Comparison of ENCODE assay signal across 8 cellular contexts in the genomic region with DNA sequence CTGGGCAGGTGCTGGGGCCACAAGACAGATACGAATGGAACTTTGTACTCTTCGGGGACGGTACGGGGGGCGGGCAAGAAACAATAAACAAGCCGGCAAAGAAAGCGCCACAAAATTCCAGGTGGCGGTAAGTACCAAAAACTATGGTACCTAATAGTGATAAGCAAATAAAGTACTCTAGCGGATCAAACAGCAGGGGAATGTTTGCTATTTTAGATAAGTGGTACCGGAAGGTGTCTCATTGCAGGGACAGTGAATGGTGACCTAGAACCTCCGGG. TPM values are rescaled to one million over a fixed set of nuclear protein-coding genes. Genes with fewer than 3 reads are reported as not detected.
DNase-seq lines count a peak whose midpoint lies in the region; ATAC-seq, FAIRE-seq and TF ChIP-seq lines count a peak whose summit lies in the region.

No MANE protein-coding gene starts in this region.

- H3K4me1 Mint-ChIP-seq in activated naive CD4-positive, alpha-beta T cell treated with anti-CD3 and anti-CD28 coated beads, Interleukin-2, amount 50 U/mL, for 24 hours: peaks cover 11% of the 10 kb centered on the region

- 60% methylated on average over 11 of the region's 11 CpGs for WGBS in GM12878 (ENCODE audit: insufficient coverage, insufficient replicate concordance, low lambda C conversion rate, missing lambda C conversion rate)
- 53 to 63% methylated on average over 11 of the region's 11 CpGs for WGBS in lung, 2 donors
- 74 to 76% methylated on average over 11 of the region's 11 CpGs for WGBS in tibial nerve, 2 donors

- H3K27ac ChIP-seq in GM12878 (ENCODE audit: control insufficient read depth, insufficient read depth): no peak overlapping the region; the same call in 1 of the 2 replicates
- H3K27ac ChIP-seq in lung (ENCODE audit: low read depth in 1 of 2, low read length in 1 of 2): peak overlapping the region; percentile 14 to 90
- H3K27ac ChIP-seq in tibial nerve: peak overlapping the region in 3 of 4 donors; percentile 54 to 72 (median 57)

- no peaks in the 10 kb centered on the region for H4K20me1 ChIP-seq in GM12878 (ENCODE audit: control insufficient read depth, insufficient read depth)

- RAD21 ChIA-PET in GM12878 (lab: Charles Lee; ENCODE audit: unreplicated experiment): interaction anchor here (1.0 to 1.2 kb wide), 2 partner anchors 54 to 262 kb away, joined by 3 to 4 read pairs; a partner anchor contains a TSS

- no peak for TF ChIP-seq CTCF in GM12878 (IDR thresholded peaks at IDR 0.05 in 2 of 3, conservative IDR thresholded peaks at IDR 0.05 in 1 of 3; ENCODE audit: control insufficient read depth in 2 of 3, extremely low read depth in 1 of 3, insufficient read depth in 1 of 3, low read depth in 3 of 3, low read length in 3 of 3)
- TF ChIP-seq CTCF in lung (IDR thresholded peaks at IDR 0.05; ENCODE audit: control extremely low read depth, extremely low read depth): no peak
- no peak for TF ChIP-seq CTCF in tibial nerve (IDR thresholded peaks at IDR 0.05)

- H3K27me3 Mint-ChIP-seq in activated naive CD4-positive, alpha-beta T cell treated with anti-CD3 and anti-CD28 coated beads, Interleukin-2, amount 50 U/mL, for 24 hours: no peaks in the 10 kb centered on the region

- TF ChIP-seq POLR2A in GM12878 (IDR thresholded peaks at IDR 0.05; ENCODE audit: low read depth, low read length) (no peak), tibial nerve (IDR thresholded peaks at IDR 0.05) (no peak)

- peak overlapping the region; percentile 53; the same call in 1 of the 2 replicates for H3K4me3 ChIP-seq in GM12878
- H3K4me3 ChIP-seq in lung: no peak overlapping the region
- peak overlapping the region; percentile 25 to 57 (median 40) for H3K4me3 ChIP-seq in tibial nerve

- no TSS peak for BruUV-seq in GM12878 (replicated peaks; lab: Mats Ljungman, UMichigan)

- no peaks in the 10 kb centered on the region for H3K9me3 Mint-ChIP-seq in activated naive CD4-positive, alpha-beta T cell treated with anti-CD3 and anti-CD28 coated beads, Interleukin-2, amount 50 U/mL, for 24 hours
- H3K9me3 Mint-ChIP-seq in activated naive CD4-positive, alpha-beta T cell treated with anti-CD3 and anti-CD28 coated beads, Interleukin-2, amount 50 U/mL, for 72 hours: no peaks in the 10 kb centered on the region

- POLR2A ChIA-PET in GM12878 (lab: Charles Lee): interaction anchor here (0.6 kb wide), 1 partner anchor 27 kb away, joined by 3 read pairs; no protein-coding TSS in a partner anchor

- peak overlapping the region; percentile 79; the same call in 1 of the 2 replicates for H3K4me2 ChIP-seq in GM12878 (ENCODE audit: control insufficient read depth, insufficient read depth)

- no peak for FAIRE-seq in GM12878 (lab: Jason Lieb, UNC)

- DNase-seq in activated naive CD4-positive, alpha-beta T cell treated with anti-CD3 and anti-CD28 coated beads, Interleukin-2, amount 50 U/mL, for 72 hours (ENCODE audit: low spot score in 2 of 2): no peak
- DNase-seq in GM12878 (ENCODE audit: low read depth, low spot score) (no peak), lung (ENCODE audit: low spot score) (no peak), tibial nerve (ENCODE audit: low spot score in 2 of 2) (no peak), NCI-H2081 treated with DMSO at 0.1 percent for 48 hours (lab: John Stamatoyannopoulos, UW) (no peak), NCI-H128 (lab: John Stamatoyannopoulos, UW; ENCODE audit: unreplicated experiment) (no peak)

- H3K9me3 ChIP-seq in GM12878 (replicated peaks; ENCODE audit: control insufficient read depth, insufficient read depth, low read length): no peaks in the 10 kb centered on the region
- no peaks in the 10 kb centered on the region for H3K9me3 ChIP-seq in lung (ENCODE audit: control insufficient read depth in 2 of 2, insufficient read depth in 1 of 2, low read length in 1 of 2)
- no peaks in the 10 kb centered on the region for H3K9me3 ChIP-seq in tibial nerve

- no peak for ATAC-seq in activated naive CD4-positive, alpha-beta T cell treated with anti-CD3 and anti-CD28 coated beads, Interleukin-2, amount 50 U/mL, for 72 hours
- ATAC-seq in GM12878: no peak
- ATAC-seq in lung (ENCODE audit: insufficient read depth, low FRiP score): no peak
- no peak for ATAC-seq in GM21447 (IDR thresholded peaks at IDR 0.05; ENCODE audit: unreplicated experiment)

- peaks cover 2 to 3% of the 10 kb centered on the region in 2 experiments; a peak in 3 of 4 replicates for H3K27me3 ChIP-seq in GM12878 (replicated peaks in 1 of 2; ENCODE audit: control insufficient read depth in 2 of 2, insufficient read depth in 2 of 2, low read length in 1 of 2)
- no peaks in the 10 kb centered on the region for H3K27me3 ChIP-seq in lung (ENCODE audit: control insufficient read depth, insufficient read depth)
- no peaks in the 10 kb centered on the region for H3K27me3 ChIP-seq in tibial nerve

- intact Hi-C loops in GM12878 (cut with micrococcal nuclease; ENCODE audit: unreplicated experiment): loop anchor here (2.0 to 10.0 kb wide), 3 partner anchors 26 to 261 kb away; a partner anchor contains a TSS

- no peaks in the 10 kb centered on the region for H3K36me3 ChIP-seq in GM12878 (ENCODE audit: control insufficient read depth in 2 of 2, insufficient read depth in 2 of 2, low read length in 1 of 2)
- H3K36me3 ChIP-seq in lung (ENCODE audit: control insufficient read depth in 2 of 2, insufficient read depth in 2 of 2, low read length in 2 of 2): no peaks in the 10 kb centered on the region
- no peaks in the 10 kb centered on the region for H3K36me3 ChIP-seq in tibial nerve

- peak overlapping the region; percentile 82 for H3K4me3 Mint-ChIP-seq in activated naive CD4-positive, alpha-beta T cell treated with anti-CD3 and anti-CD28 coated beads, Interleukin-2, amount 50 U/mL, for 24 hours

- no peaks in the 10 kb centered on the region for H3K79me2 ChIP-seq in GM12878 (ENCODE audit: control insufficient read depth, insufficient read depth, low read length)

- H2AFZ ChIP-seq in GM12878 (ENCODE audit: control insufficient read depth, low read depth, low read length): peak overlapping the region; percentile 72

- CTCF ChIA-PET in GM12878 (lab: Yijun Ruan, JAX): interaction anchor here (1.0 to 1.5 kb wide), 6 partner anchors 26 to 63 kb away, joined by 4 to 11 read pairs (median 6); a partner anchor contains a TSS

- no peak overlapping the region for H3K27ac Mint-ChIP-seq in activated naive CD4-positive, alpha-beta T cell treated with anti-CD3 and anti-CD28 coated beads, Interleukin-2, amount 50 U/mL, for 24 hours
- peak overlapping the region in 1 of 2 donors; percentile 84 for H3K27ac Mint-ChIP-seq in activated naive CD4-positive, alpha-beta T cell treated with anti-CD3 and anti-CD28 coated beads, Interleukin-2, amount 50 U/mL, for 72 hours

- peaks cover 1% of the 10 kb centered on the region for H3K36me3 Mint-ChIP-seq in activated naive CD4-positive, alpha-beta T cell treated with anti-CD3 and anti-CD28 coated beads, Interleukin-2, amount 50 U/mL, for 24 hours
- H3K36me3 Mint-ChIP-seq in activated naive CD4-positive, alpha-beta T cell treated with anti-CD3 and anti-CD28 coated beads, Interleukin-2, amount 50 U/mL, for 72 hours: no peaks in the 10 kb centered on the region

- no peak overlapping the region; the same call in 1 of the 2 replicates for H3K9ac ChIP-seq in GM12878 (ENCODE audit: control insufficient read depth, insufficient read depth, low read length)

- TF ChIP-seq RAD21 in GM12878 (IDR thresholded peaks at IDR 0.05; ENCODE audit: insufficient read depth, low read depth, low read length): no peak

- in situ Hi-C loops in GM12878 (cut with MboI): loop anchor here (10.0 kb wide), 1 partner anchor 208 kb away; a partner anchor contains a TSS

- H3K4me1 ChIP-seq in GM12878 (ENCODE audit: control insufficient read depth, insufficient read depth, low read length) (no peaks in the 10 kb centered on the region), lung (ENCODE audit: control insufficient read depth in 2 of 2, insufficient read depth in 2 of 2, low read length in 2 of 2) (peaks cover 0 to 5% of the 10 kb centered on the region in 2 donors), tibial nerve (peaks cover 0 to 30% (median 4%) of the 10 kb centered on the region in 4 donors)

- TF ChIP-seq EP300 in GM12878 (IDR thresholded peaks at IDR 0.05; ENCODE audit: borderline replicate concordance in 1 of 2, control insufficient read depth in 1 of 2, low read depth in 2 of 2, low read length in 2 of 2): no peak
- no peak for TF ChIP-seq EP300 in tibial nerve (IDR thresholded peaks at IDR 0.05)

- SMC1A ChIA-PET in GM12878 (lab: Charles Lee; ENCODE audit: uncharacterized antibody, unreplicated experiment): interaction anchor here (1.3 kb wide), 2 partner anchors 52 to 55 kb away, joined by 3 to 5 read pairs; no protein-coding TSS in a partner anchor

RNA-seq across cellular contexts. Expression of a gene that starts 15.1 kb away (rescaled TPM):
- 10 to 100 TPM; 12.1 to 16.0 TPM for total RNA-seq in activated naive CD4-positive, alpha-beta T cell treated with anti-CD3 and anti-CD28 coated beads, Interleukin-2, amount 50 U/mL, for 72 hours
- total RNA-seq in GM12878 (2013; cell fraction: nucleolus; rRNA removed): 4.6 and 5.2 TPM in 2 replicates
- total RNA-seq in GM12878 (2014; rRNA removed) (6.5 TPM in 2 replicates), GM12878 (2014; rRNA removed; fragmentation: Illumina TruSeq; extraction: Trizol) (6.6 and 6.8 TPM in 2 replicates), GM12878 (2021) (6.4 and 7.2 TPM in 2 replicates), lung (10 to 100 TPM; 21.9 to 24.1 TPM), tibial nerve (10 to 100 TPM; 20.1 to 22.6 (median 21.2) TPM)
- polyA plus RNA-seq in GM12878 (2011; ENCODE audit: low read depth): 4.4 TPM
- polyA plus RNA-seq in GM12878 (2011; rRNA removed) (11.2 and 12.5 TPM in 2 replicates), GM12878 (2014; fragmentation: Illumina TruSeq; extraction: Trizol) (9.4 and 10.9 TPM in 2 replicates), GM12878 (2014; fragmentation: Nextera tagmentation; extraction: Ambion mirVana) (1 to 10 TPM; 1.6 to 2.2 TPM), GM12878 (2014; rRNA removed) (5.1 and 6.2 TPM in 2 replicates), GM12878 (2016; fragmentation: Nextera tagmentation; extraction: Ambion mirVana) (1 to 10 TPM; 3.8 to 5.1 TPM), lung (10 to 100 TPM; 12.1 to 17.6 TPM)
- polyA plus RNA-seq in GM12878 (2011; cell fraction: cytosol; rRNA removed): 8.0 and 9.8 TPM in 2 replicates
- polyA plus RNA-seq in GM12878 (2011; cell fraction: nucleus; rRNA removed): 6.3 and 7.9 TPM in 2 replicates
- 4.1 and 5.3 TPM in 2 replicates for polyA plus RNA-seq in GM12878 (2012)
- 10.6 and 16.6 TPM in 2 replicates for polyA minus RNA-seq in GM12878 (2011; rRNA and poly(A)+ RNA removed)
- 3.9 and 5.9 TPM in 2 replicates for polyA minus RNA-seq in GM12878 (2011; cell fraction: cytosol; rRNA and poly(A)+ RNA removed)
- polyA minus RNA-seq in GM12878 (2011; cell fraction: nucleus; rRNA and poly(A)+ RNA removed): 1.7 and 3.3 TPM in 2 replicates

RNA-seq across cellular contexts. Expression of a gene that starts 53.5 kb away (rescaled TPM):
- 10 to 100 TPM; 33.4 to 37.5 TPM for total RNA-seq in activated naive CD4-positive, alpha-beta T cell treated with anti-CD3 and anti-CD28 coated beads, Interleukin-2, amount 50 U/mL, for 72 hours
- 0.10 and 0.12 TPM in 2 replicates for total RNA-seq in GM12878 (2013; cell fraction: nucleolus; rRNA removed)
- total RNA-seq in GM12878 (2014; rRNA removed): 0.68 and 0.76 TPM in 2 replicates
- 0.64 and 0.81 TPM in 2 replicates for total RNA-seq in GM12878 (2014; rRNA removed; fragmentation: Illumina TruSeq; extraction: Trizol)
- total RNA-seq in GM12878 (2021): 1.3 and 2.2 TPM in 2 replicates
- polyA plus RNA-seq in GM12878 (2011; ENCODE audit: low read depth): 1.1 TPM
- 0.73 and 1.1 TPM in 2 replicates for polyA plus RNA-seq in GM12878 (2011; rRNA removed)
- polyA plus RNA-seq in GM12878 (2011; cell fraction: cytosol; rRNA removed): 0.67 and 1.0 TPM in 2 replicates
- polyA plus RNA-seq in GM12878 (2011; cell fraction: nucleus; rRNA removed): 0.88 and 1.1 TPM in 2 replicates
- polyA plus RNA-seq in GM12878 (2012): 2.6 and 2.7 TPM in 2 replicates
- polyA plus RNA-seq in GM12878 (2014; fragmentation: Illumina TruSeq; extraction: Trizol): 0.29 and 0.79 TPM in 2 replicates
- under 1 TPM; 0.55 to 0.66 TPM for polyA plus RNA-seq in GM12878 (2014; fragmentation: Nextera tagmentation; extraction: Ambion mirVana)
- 0.76 and 1.2 TPM in 2 replicates for polyA plus RNA-seq in GM12878 (2014; rRNA removed)
- 1 to 10 TPM; 2.4 to 2.6 TPM for polyA plus RNA-seq in GM12878 (2016; fragmentation: Nextera tagmentation; extraction: Ambion mirVana)
- 0.82 and 1.2 TPM in 2 replicates for polyA minus RNA-seq in GM12878 (2011; rRNA and poly(A)+ RNA removed)
- polyA minus RNA-seq in GM12878 (2011; cell fraction: cytosol; rRNA and poly(A)+ RNA removed): 1.4 and 2.5 TPM in 2 replicates
- polyA minus RNA-seq in GM12878 (2011; cell fraction: nucleus; rRNA and poly(A)+ RNA removed): 0.10 and 0.36 TPM in 2 replicates
- total RNA-seq in lung: 10 to 100 TPM in 1 of 2 donors, 1 to 10 TPM in 1; 9.4 to 47.1 TPM
- 10 to 100 TPM; 42.6 to 43.7 TPM for polyA plus RNA-seq in lung
- 10 to 100 TPM; 18.8 to 33.6 (median 25.8) TPM for total RNA-seq in tibial nerve
